ENCODE assay signal across 31 cellular contexts in the genomic region with DNA sequence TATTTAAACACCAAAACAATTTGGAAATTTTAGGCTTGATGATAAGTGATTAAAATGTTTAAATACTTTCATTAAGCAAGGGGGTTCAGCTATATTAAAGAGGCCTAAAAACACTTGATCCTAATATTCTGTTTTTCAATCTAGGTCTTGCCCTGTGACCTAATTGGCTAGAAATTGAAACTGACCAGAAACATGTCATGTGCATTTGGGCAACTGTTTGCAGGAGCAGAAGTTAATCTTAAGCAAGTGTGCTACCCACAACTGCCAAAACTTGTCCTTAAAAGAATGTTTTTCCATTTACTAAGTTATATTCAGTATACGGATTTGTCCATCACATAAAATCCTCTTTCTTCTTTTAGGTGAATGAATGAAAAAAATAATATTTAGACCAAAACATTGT.
"Had no signal": no experiment of that assay in that cellular context is flagged by ENCODE, and none has a peak within 500 bp of the region (broad histone marks: within the 10 kb centered on the region; RNA-seq: fewer than 3 reads in every experiment).

No MANE protein-coding gene starts in this region.

- H3K4me1 Mint-ChIP-seq: natural killer cell; nephron; neural progenitor cell; stimulated activated memory B cell treated with anti-CD40 and anti-IgM and Interleukin-4, amounts not matched to agents 10 μg/mL and 1 μg/mL and 100 μg/mL, for 72 hours; stimulated activated naive CD8-positive, alpha-beta T cell treated with anti-CD3 and anti-CD28 coated beads, Interleukin-15, amount 100 ng/mL, for 72 hours had no signal

- H3K27ac ChIP-seq: neural progenitor cell, ovary, parathyroid adenoma, psoas muscle, skin epidermis, spleen, suprapubic skin, testis, tibial artery, transverse colon, upper lobe of right lung, uterus had no signal

- H3K4me1 ChIP-seq: neural progenitor cell, parathyroid adenoma, spleen, suprapubic skin, testis, tibial artery, transverse colon, upper lobe of right lung, uterus had no signal

- H3K27me3 ChIP-seq: neural progenitor cell, ovary, spleen, suprapubic skin, testis, tibial artery, transverse colon, upper lobe of right lung, uterus had no signal

- H3K4me3 ChIP-seq: neural progenitor cell, ovary, psoas muscle, skin epidermis, smooth muscle cell, spleen, suprapubic skin, testis, tibial artery, transverse colon, upper lobe of right lung, uterus had no signal

- DNase-seq: natural killer cell; occipital lobe; ovary; posterior cingulate gyrus; psoas muscle; right cardiac atrium; spleen; stimulated activated CD4-positive, alpha-beta T cell treated with anti-CD3 and anti-CD28 coated beads, Interleukin-12 subunit alpha, Interleukin-12 subunit beta, amount 100 ng/mL, for 4 hours; stimulated activated CD4-positive, alpha-beta T cell treated with anti-CD3 and anti-CD28 coated beads, Interleukin-1b, Interleukin-23, amount 100 ng/mL, for 48 hours; stimulated activated CD4-positive, alpha-beta T cell treated with anti-CD3 and anti-CD28 coated beads, Interleukin-4, amount 100 ng/mL, for 1 hour; stimulated activated CD4-positive, alpha-beta T cell treated with anti-CD3 and anti-CD28 coated beads, Interleukin-4, amount 100 ng/mL, for 4 hours; stimulated activated CD8-positive, alpha-beta memory T cell treated with anti-CD3 and anti-CD28 coated beads, Interleukin-4, amount 100 ng/mL, for 48 hours; stimulated activated naive CD4-positive, alpha-beta T cell; stimulated activated naive CD8-positive, alpha-beta T cell treated with anti-CD3 and anti-CD28 coated beads, Interleukin-15, amount 100 ng/mL, for 72 hours; stimulated activated naive CD8-positive, alpha-beta T cell treated with anti-CD3 and anti-CD28 coated beads, Interleukin-15, Interleukin-2, amounts not matched to agents 100 U/mL and 50 U/mL, for 24 hours; substantia nigra; testis; tibial artery; transverse colon; upper lobe of right lung; uterus had no signal

- H3K9me3 Mint-ChIP-seq: neural progenitor cell; stimulated activated memory B cell treated with anti-CD40 and anti-IgM and Interleukin-4, amounts not matched to agents 10 μg/mL and 1 μg/mL and 100 μg/mL, for 72 hours; type B pancreatic cell had no signal

- H3K27me3 Mint-ChIP-seq: progenitor cell of endocrine pancreas; stimulated activated memory B cell treated with anti-CD40 and anti-IgM and Interleukin-4, amounts not matched to agents 10 μg/mL and 1 μg/mL and 100 μg/mL, for 72 hours; stimulated activated naive CD8-positive, alpha-beta T cell treated with anti-CD3 and anti-CD28 coated beads, Interleukin-15, amount 100 ng/mL, for 72 hours; type B pancreatic cell had no signal

- H3K4me3 Mint-ChIP-seq: natural killer cell; nephron; neural progenitor cell; stimulated activated memory B cell treated with anti-CD40 and anti-IgM and Interleukin-4, amounts not matched to agents 10 μg/mL and 1 μg/mL and 100 μg/mL, for 72 hours; stimulated activated naive CD8-positive, alpha-beta T cell treated with anti-CD3 and anti-CD28 coated beads, Interleukin-15, amount 100 ng/mL, for 72 hours; type B pancreatic cell had no signal

- H3K4me2 ChIP-seq: neural progenitor cell, smooth muscle cell had no signal

- H3K79me2 ChIP-seq: parathyroid adenoma had no signal

- H2AFZ ChIP-seq: neural progenitor cell, parathyroid adenoma had no signal

- H3K9ac ChIP-seq: neural progenitor cell, parathyroid adenoma had no signal

- H3K9me3 ChIP-seq: ovary, psoas muscle, testis, tibial artery, transverse colon, upper lobe of right lung, uterus had no signal

- ATAC-seq: natural killer cell; right cardiac atrium; sciatic nerve; stimulated activated memory B cell treated with anti-CD40 and anti-IgM and Interleukin-4, amounts not matched to agents 10 μg/mL and 1 μg/mL and 100 μg/mL, for 72 hours; stimulated activated naive CD8-positive, alpha-beta T cell treated with anti-CD3 and anti-CD28 coated beads, Interleukin-15, amount 100 ng/mL, for 72 hours; stimulated activated naive CD8-positive, alpha-beta T cell treated with anti-CD3 and anti-CD28 coated beads, Interleukin-15, Interleukin-2, amounts not matched to agents 100 U/mL and 50 U/mL, for 24 hours; upper lobe of right lung had no signal

- H3K36me3 Mint-ChIP-seq: natural killer cell; neural progenitor cell; stimulated activated memory B cell treated with anti-CD40 and anti-IgM and Interleukin-4, amounts not matched to agents 10 μg/mL and 1 μg/mL and 100 μg/mL, for 72 hours; type B pancreatic cell had no signal

- H3K36me3 ChIP-seq: neural progenitor cell, ovary, spleen, suprapubic skin, tibial artery, transverse colon, upper lobe of right lung, uterus had no signal
